ENCODE assay signal across 9 cellular contexts in the genomic region with DNA sequence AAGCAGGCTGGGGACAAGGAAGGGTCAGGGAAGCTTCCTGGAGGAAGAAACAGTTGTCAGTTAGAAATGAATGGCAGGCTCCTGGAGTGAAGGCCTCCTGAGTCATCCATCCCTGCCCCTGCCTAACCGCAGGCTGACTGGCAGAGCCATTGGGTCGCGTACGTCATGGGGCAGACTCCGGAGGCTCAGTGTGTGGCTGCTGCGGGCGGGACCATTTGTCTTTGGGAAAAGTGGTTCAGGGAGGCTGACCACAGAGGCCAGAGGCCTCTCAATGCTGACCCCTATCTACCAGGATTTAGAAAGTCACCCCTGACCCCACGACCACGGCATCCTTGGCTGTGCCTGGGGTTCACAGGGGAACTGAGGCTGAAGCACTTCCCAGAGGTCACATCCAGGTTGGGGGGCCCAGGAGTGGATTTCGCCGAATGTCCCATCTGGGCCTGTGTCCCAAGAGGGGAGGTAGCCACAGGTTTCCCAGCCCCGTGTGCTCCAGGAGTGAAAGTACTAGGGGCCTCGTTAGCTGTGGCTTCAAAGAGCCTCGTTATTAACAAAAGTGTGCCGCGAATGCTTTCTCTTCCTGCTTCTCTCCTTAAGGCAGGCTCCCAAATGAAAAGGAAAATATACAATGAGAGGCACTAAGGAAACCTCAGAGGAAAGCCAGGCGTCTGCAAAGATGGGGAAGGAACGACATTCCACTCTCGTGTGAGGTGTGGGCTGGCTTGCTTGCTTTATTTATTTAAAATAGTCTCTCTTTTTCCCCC. TPM values are rescaled to one million over a fixed set of nuclear protein-coding genes. Genes with fewer than 3 reads are reported as not detected.
DNase-seq lines count a peak whose midpoint lies in the region; ATAC-seq and TF ChIP-seq lines count a peak whose summit lies in the region.
"Had no signal": no experiment of that assay in that cellular context is flagged by ENCODE, and none has a peak within 500 bp of the region (broad histone marks: within the 10 kb centered on the region; RNA-seq: fewer than 3 reads in every experiment).

No MANE protein-coding gene starts in this region.

- H3K36me3 ChIP-seq in stomach (no peaks in the 10 kb centered on the region), MM.1S (replicated peaks; ENCODE audit: insufficient read depth, low read length) (no peaks in the 10 kb centered on the region)

- H4K20me1 ChIP-seq in H9 (ENCODE audit: control insufficient read depth, insufficient read depth, insufficient read length) = no peaks in the 10 kb centered on the region
- H4K20me1 ChIP-seq in MM.1S (ENCODE audit: insufficient read depth, low read length) = no peaks in the 10 kb centered on the region

- no peak overlapping the region for H3K14ac ChIP-seq in H9 (ENCODE audit: insufficient read depth, low read length)

- no peaks in the 10 kb centered on the region; the same call in 1 of the 2 replicates for H3K4me1 ChIP-seq in H9 (ENCODE audit: insufficient read depth, low read length)
- H3K4me1 ChIP-seq in stomach = peaks cover 0 to 40% (median 28%) of the 10 kb centered on the region in 4 donors
- no peaks in the 10 kb centered on the region for H3K4me1 ChIP-seq in MM.1S (ENCODE audit: low read length)
- H3K4me1 ChIP-seq: parathyroid adenoma had no signal

- no peak overlapping the region for H4K91ac ChIP-seq in H9 (ENCODE audit: insufficient read length, low read depth, low read length)

- TF ChIP-seq EP300 in stomach (IDR thresholded peaks at IDR 0.05) = no peak

- H3K27ac Mint-ChIP-seq in H9 = no peak overlapping the region; a peak in 1 of 7 replicates

- H3K23me2 ChIP-seq in H9 (ENCODE audit: insufficient read length, low read depth, low read length, poor library complexity, severe bottlenecking) = no peaks in the 10 kb centered on the region

- H3K27ac ChIP-seq in H9 (ENCODE audit: insufficient read length, low read depth, low read length) = no peak overlapping the region
- H3K27ac ChIP-seq in stomach = peak overlapping the region in 4 of 5 donors; percentile 4 to 67 (median 51)
- no peak overlapping the region for H3K27ac ChIP-seq in MM.1S (ENCODE audit: low read length)
- H3K27ac ChIP-seq: parathyroid adenoma had no signal

- no peak overlapping the region for H3K23ac ChIP-seq in H9 (ENCODE audit: insufficient read length, low read depth, low read length)

- peaks cover 82% of the 10 kb centered on the region for H3K27me3 Mint-ChIP-seq in H9 (ENCODE audit: low read depth)

- no peak overlapping the region for H3T11ph ChIP-seq in H9 (ENCODE audit: low read length)

- no peaks in the 10 kb centered on the region for H3F3A ChIP-seq in MM.1S (ENCODE audit: insufficient read depth, low read length)

- H4K8ac ChIP-seq in H9 (replicated peaks; ENCODE audit: insufficient read length, low read depth, low read length) = no peak overlapping the region

- H2BK15ac ChIP-seq in H9 (ENCODE audit: low read depth, low read length) = no peak overlapping the region

- no peak overlapping the region for H3K4ac ChIP-seq in H9 (ENCODE audit: low read depth, low read length)

- DNase-seq in H9 (peak; percentile 69), SIG-M5 treated with dmso at 0.1 percent for 504 hours (lab: John Stamatoyannopoulos, UW; ENCODE audit: unreplicated experiment) (peak; percentile 65), fibroblast of the aortic adventitia (ENCODE audit: low read depth) (peak; percentile 43), stomach (no peak), MM.1S (no peak)
- DNase-seq: amniotic stem cell had no signal

- H3K36me3 Mint-ChIP-seq in H9 (ENCODE audit: insufficient read depth in 1 of 3, low read depth in 3 of 3) = no peaks in the 10 kb centered on the region

- H2AFZ ChIP-seq in H9 (ENCODE audit: low read length) (no peak overlapping the region), MM.1S (ENCODE audit: low read length) (no peak overlapping the region)
- H2AFZ ChIP-seq: parathyroid adenoma had no signal

- TF ChIP-seq POLR2A in stomach (IDR thresholded peaks at IDR 0.05) = no peak

- H3K9me2 ChIP-seq in MM.1S (replicated peaks; ENCODE audit: insufficient read depth, low read length) = no peaks in the 10 kb centered on the region

- H3K4me1 Mint-ChIP-seq in H9 = peaks cover 18 to 49% of the 10 kb centered on the region in 2 experiments

- no peak overlapping the region for H3K56ac ChIP-seq in H9 (ENCODE audit: insufficient read length, low read depth, low read length)

- no peak overlapping the region; a peak in 1 of 5 replicates for H3K4me3 Mint-ChIP-seq in H9

- H2BK20ac ChIP-seq in H9 (ENCODE audit: low read depth, low read length, poor library complexity, severe bottlenecking) = no peak overlapping the region

- WGBS in H9 (ENCODE audit: extremely low coverage, insufficient read length, low lambda C conversion rate) = no CpG with 5 or more reads among the region's 19 CpGs
- WGBS in stomach, 5 donors = 69 to 78% (median 74%) methylated on average over 19 of the region's 19 CpGs

- no peak overlapping the region for H3K18ac ChIP-seq in H9 (ENCODE audit: insufficient read length, low read depth, low read length)

- H3K9me3 ChIP-seq in H9 (ENCODE audit: control insufficient read depth, low read depth, low read length) (no peaks in the 10 kb centered on the region), stomach (no peaks in the 10 kb centered on the region), MM.1S (replicated peaks; ENCODE audit: insufficient read depth, low read length) (no peaks in the 10 kb centered on the region)

- H3K9me3 Mint-ChIP-seq in H9 = no peaks in the 10 kb centered on the region; a peak in 1 of 5 replicates

- no peak overlapping the region for H2BK5ac ChIP-seq in H9 (ENCODE audit: insufficient read length, low read length)

- ATAC-seq in GM18498 (IDR thresholded peaks at IDR 0.05; ENCODE audit: unreplicated experiment) (no peak), GM18873 (IDR thresholded peaks at IDR 0.05; ENCODE audit: low FRiP score, unreplicated experiment) (no peak)

- no peaks in the 10 kb centered on the region for H3K79me2 ChIP-seq in H9 (ENCODE audit: insufficient read depth, low read length)
- no peaks in the 10 kb centered on the region for H3K79me2 ChIP-seq in MM.1S (ENCODE audit: low read length)
- H3K79me2 ChIP-seq: parathyroid adenoma had no signal

- H3K4me2 ChIP-seq in H9 (ENCODE audit: insufficient read depth, insufficient read length, low read length) = no peak overlapping the region
- H3K4me2 ChIP-seq in MM.1S (ENCODE audit: low read depth, low read length) = no peak overlapping the region

- intact Hi-C loops in stomach (cut with DNase I; ENCODE audit: low total_unique reads) = no loop called here

- no peak overlapping the region for H2BK12ac ChIP-seq in H9 (ENCODE audit: insufficient read length, low read depth, low read length)

- no peak overlapping the region for H2BK120ac ChIP-seq in H9 (ENCODE audit: low read depth, low read length, poor library complexity, severe bottlenecking)

- H2AK5ac ChIP-seq in H9 (ENCODE audit: insufficient read length, low read length) = no peak overlapping the region

- no peak for TF ChIP-seq CTCF in H9 (conservative IDR thresholded peaks at IDR 0.05)
- TF ChIP-seq CTCF in fibroblast of the aortic adventitia (IDR thresholded peaks at IDR 0.05; ENCODE audit: insufficient read depth, low read length) = no peak
- no peak for TF ChIP-seq CTCF in stomach (IDR thresholded peaks at IDR 0.05)
- no peak for TF ChIP-seq CTCF in MM.1S (IDR thresholded peaks at IDR 0.05; ENCODE audit: low read length)

- H4K5ac ChIP-seq in H9 (ENCODE audit: insufficient read length, low read depth, low read length) = no peak overlapping the region

- no peaks in the 10 kb centered on the region for H3K79me1 ChIP-seq in H9 (ENCODE audit: insufficient read depth, low read depth, low read length, poor library complexity, severe bottlenecking)

- H3K4me3 ChIP-seq in fibroblast of the aortic adventitia (ENCODE audit: low read depth, low read length) (no peak overlapping the region), stomach (no peak overlapping the region), MM.1S (ENCODE audit: low read length) (no peak overlapping the region)

- H3K9ac ChIP-seq in H9 (ENCODE audit: extremely low read depth, insufficient read length, low read length) = no peak overlapping the region
- H3K9ac ChIP-seq in MM.1S (ENCODE audit: low read length) = no peak overlapping the region
- H3K9ac ChIP-seq: parathyroid adenoma had no signal

- H3K27me3 ChIP-seq in H9 (ENCODE audit: insufficient read depth, low read length) (peaks cover 4% of the 10 kb centered on the region; the same call in 1 of the 2 replicates), stomach (no peaks in the 10 kb centered on the region), MM.1S (replicated peaks; ENCODE audit: insufficient read depth, low read length) (no peaks in the 10 kb centered on the region)

RNA-seq across cellular contexts. Expression of a gene that starts 58.9 kb away (rescaled TPM):
- total RNA-seq in H9 (2021) = 0.24 and 0.31 TPM in 2 replicates
- total RNA-seq in fibroblast of the aortic adventitia (ENCODE audit: low replicate concordance) = 0.18 TPM in 1 of 2 replicates, not detected in the other
- total RNA-seq in stomach = 1 to 10 TPM in 1 of 5 donors, under 1 TPM in 1, not detected in 3; 0.73 to 1.3 TPM
- under 1 TPM in 2 of 3 donors, not detected in 1; 0.12 to 0.28 TPM for polyA plus RNA-seq in stomach

Comparison
In these comparisons a context has a peak if more than half of its experiments do, and no peak if none do; other contexts are left out.
1. DNase-seq: peak in H9 (single experiment), SIG-M5 treated with dmso at 0.1 percent for 504 hours (single experiment) and fibroblast of the aortic adventitia (single experiment); none in stomach (single experiment) and MM.1S (single experiment).
2. H3K27ac ChIP-seq: peak in stomach (4 of 5); none in H9 (single experiment) and MM.1S (single experiment).